Comparison of ENCODE assay signal across 9 cellular contexts in the genomic region with DNA sequence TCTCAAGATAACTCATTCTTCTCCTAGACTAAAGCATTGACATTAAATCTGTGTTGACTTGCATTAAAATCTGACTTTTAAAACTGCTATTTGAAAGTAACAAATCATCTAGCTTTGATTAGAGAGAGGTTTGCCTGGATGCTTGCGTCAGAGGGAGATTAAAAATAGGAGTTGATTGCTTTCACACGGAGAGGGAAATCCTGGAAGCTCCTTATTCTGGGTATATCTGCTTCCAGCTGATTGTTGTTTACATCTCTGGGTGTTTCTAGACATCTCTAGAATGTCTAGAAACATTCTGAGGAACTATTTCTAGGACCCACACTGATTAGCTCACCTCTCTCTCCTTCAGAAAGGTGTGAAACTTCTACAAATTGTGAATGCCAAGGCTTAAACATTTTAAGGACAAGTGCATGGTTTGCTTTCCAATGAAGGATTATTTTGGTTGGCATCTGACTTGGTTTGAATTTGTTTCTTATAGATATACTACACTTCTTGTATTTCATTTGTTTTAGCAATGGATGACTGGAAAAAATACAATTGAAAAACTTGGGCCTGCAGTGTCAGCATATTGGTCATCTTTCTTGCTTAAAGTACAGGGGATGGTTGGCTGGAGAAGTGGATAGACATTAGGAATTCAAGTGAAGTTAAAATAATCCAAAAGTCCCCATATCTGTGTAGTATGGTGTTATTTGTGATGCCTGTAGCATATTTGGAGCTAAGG. TPM values are rescaled to one million over a fixed set of nuclear protein-coding genes. Genes with fewer than 3 reads are reported as not detected.
DNase-seq lines count a peak whose midpoint lies in the region; ATAC-seq, FAIRE-seq and TF ChIP-seq lines count a peak whose summit lies in the region.
"Had no signal": no experiment of that assay in that cellular context is flagged by ENCODE, and none has a peak within 500 bp of the region (broad histone marks: within the 10 kb centered on the region; RNA-seq: fewer than 3 reads in every experiment).

No MANE protein-coding gene starts in this region.

- TF ChIP-seq CTCF in HEK293 (tag by site-specific recombination; IDR thresholded peaks at IDR 0.05), result no peak

- FAIRE-seq in GM19239 (lab: Jason Lieb, UNC), result no peak

- peaks cover 12% of the 10 kb centered on the region; the same call in 1 of the 2 replicates for H3K4me1 ChIP-seq in HEK293 (ENCODE audit: control insufficient read depth, insufficient read depth, low read length)
- peaks cover 7% of the 10 kb centered on the region for H3K4me1 ChIP-seq in right cardiac atrium (ENCODE audit: control insufficient read depth, insufficient read depth, low read length)

- no peaks in the 10 kb centered on the region for H3K9me3 ChIP-seq in HEK293 (ENCODE audit: control insufficient read depth, insufficient read depth, low read depth, low read length)
- H3K9me3 ChIP-seq in right cardiac atrium (ENCODE audit: control insufficient read depth, low read length), result no peaks in the 10 kb centered on the region

- no peaks in the 10 kb centered on the region for H3K27me3 ChIP-seq in right cardiac atrium (ENCODE audit: control insufficient read depth, insufficient read depth)

- no peak for DNase-seq in activated T-helper 2 cell treated with anti-CD3 and anti-CD28 coated beads, Interferon-gamma antibody, Interleukin-2, Interleukin-4, amounts not matched to agents 10 μg/mL and 5 μg/mL and 100 μg/mL, durations not matched to agents 14 hours and 24 hours and 36 hours (ENCODE audit: low spot score)
- DNase-seq in right cardiac atrium, result no peak
- DNase-seq in NCI-H774 (lab: John Stamatoyannopoulos, UW), result no peak
- DNase-seq in GM19239 (ENCODE audit: insufficient read length, low spot score), result no peak

- H3K4me3 Mint-ChIP-seq in activated T-helper 2 cell treated with anti-CD3 and anti-CD28 coated beads, Interferon-gamma antibody, Interleukin-2, Interleukin-4, amounts not matched to agents 10 μg/mL and 5 μg/mL and 100 μg/mL, durations not matched to agents 14 hours and 24 hours and 36 hours (ENCODE audit: low read depth), result peak overlapping the region; percentile 96

- POLR2A ChIA-PET in HEK293 (lab: Yijun Ruan, JAX), result interaction anchor here (0.6 kb wide), 1 partner anchor 257 kb away, joined by 3 read pairs; a partner anchor contains a TSS

- H3K36me3 ChIP-seq in HEK293 (ENCODE audit: control insufficient read depth in 2 of 2, insufficient read depth in 1 of 2, low read length in 2 of 2), result no peaks in the 10 kb centered on the region

- no peak overlapping the region for H3K27ac Mint-ChIP-seq in activated T-helper 2 cell treated with anti-CD3 and anti-CD28 coated beads, Interferon-gamma antibody, Interleukin-2, Interleukin-4, amounts not matched to agents 10 μg/mL and 5 μg/mL and 100 μg/mL, durations not matched to agents 14 hours and 24 hours and 36 hours

- H3K27ac ChIP-seq in HEK293 (ENCODE audit: extremely low read depth, low read depth, low read length) (no peak overlapping the region), right cardiac atrium (ENCODE audit: low read length) (no peak overlapping the region), skin epidermis (peak overlapping the region in 20 of 21 experiments; percentile 12 to 99 (median 96))

- ATAC-seq in right cardiac atrium, result no peak
- ATAC-seq in GM18909 (IDR thresholded peaks at IDR 0.05; ENCODE audit: poor library complexity, unreplicated experiment), result no peak
- ATAC-seq in GM18868 (IDR thresholded peaks at IDR 0.05; ENCODE audit: unreplicated experiment), result no peak

- intact Hi-C loops in activated T-helper 2 cell treated with anti-CD3 and anti-CD28 coated beads, Interferon-gamma antibody, Interleukin-2, Interleukin-4, amounts not matched to agents 10 μg/mL and 5 μg/mL and 100 μg/mL, durations not matched to agents 14 hours and 24 hours and 36 hours (cut with micrococcal nuclease), result loop anchor here (2.0 to 10.0 kb wide), 4 partner anchors 48 to 518 kb away; a partner anchor contains a TSS
- intact Hi-C loops in right cardiac atrium (cut with DNase I), result loop anchor here in 2 of 4 donors (5.0 to 10.0 kb wide), 2 partner anchors 130 to 228 kb away; no protein-coding TSS in a partner anchor

- no peaks in the 10 kb centered on the region for H3K9me3 Mint-ChIP-seq in activated T-helper 2 cell treated with anti-CD3 and anti-CD28 coated beads, Interferon-gamma antibody, Interleukin-2, Interleukin-4, amounts not matched to agents 10 μg/mL and 5 μg/mL and 100 μg/mL, durations not matched to agents 14 hours and 24 hours and 36 hours

- H3K4me3 ChIP-seq in HEK293 (ENCODE audit: low read depth, low read length) (no peak overlapping the region), right cardiac atrium (ENCODE audit: low read length) (peak overlapping the region; percentile 73), skin epidermis (peak overlapping the region; percentile 69 to 94 (median 84))
- H3K4me3 ChIP-seq: lung had no signal

- H3K4me1 Mint-ChIP-seq in activated T-helper 2 cell treated with anti-CD3 and anti-CD28 coated beads, Interferon-gamma antibody, Interleukin-2, Interleukin-4, amounts not matched to agents 10 μg/mL and 5 μg/mL and 100 μg/mL, durations not matched to agents 14 hours and 24 hours and 36 hours (ENCODE audit: low read depth), result peaks cover 47% of the 10 kb centered on the region

- CTCF ChIA-PET in HEK293 (lab: Yijun Ruan, JAX), result interaction anchor here (0.5 to 5.7 kb wide), 5 partner anchors 21 to 249 kb away, joined by 3 to 45 read pairs (median 3); no protein-coding TSS in a partner anchor

- no peaks in the 10 kb centered on the region for H3K27me3 Mint-ChIP-seq in activated T-helper 2 cell treated with anti-CD3 and anti-CD28 coated beads, Interferon-gamma antibody, Interleukin-2, Interleukin-4, amounts not matched to agents 10 μg/mL and 5 μg/mL and 100 μg/mL, durations not matched to agents 14 hours and 24 hours and 36 hours (ENCODE audit: low read depth)

- H3K36me3 Mint-ChIP-seq in activated T-helper 2 cell treated with anti-CD3 and anti-CD28 coated beads, Interferon-gamma antibody, Interleukin-2, Interleukin-4, amounts not matched to agents 10 μg/mL and 5 μg/mL and 100 μg/mL, durations not matched to agents 14 hours and 24 hours and 36 hours (ENCODE audit: low read depth), result peaks cover 10% of the 10 kb centered on the region

- 12% methylated on average over 2 of the region's 2 CpGs for WGBS in right cardiac atrium

TF ChIP-seq in HEK293, 187 proteins besides CTCF, POLR2A, EP300 and RAD21:
- peak; percentile 36; the same call in 1 of the 2 replicates for TF ChIP-seq PRDM1 (tag by site-specific recombination; IDR thresholded peaks at IDR 0.05)
- no peak for TF ChIP-seq ZNF133 (tag by site-specific recombination; IDR thresholded peaks at IDR 0.05)
- TF ChIP-seq, protein P1, sequence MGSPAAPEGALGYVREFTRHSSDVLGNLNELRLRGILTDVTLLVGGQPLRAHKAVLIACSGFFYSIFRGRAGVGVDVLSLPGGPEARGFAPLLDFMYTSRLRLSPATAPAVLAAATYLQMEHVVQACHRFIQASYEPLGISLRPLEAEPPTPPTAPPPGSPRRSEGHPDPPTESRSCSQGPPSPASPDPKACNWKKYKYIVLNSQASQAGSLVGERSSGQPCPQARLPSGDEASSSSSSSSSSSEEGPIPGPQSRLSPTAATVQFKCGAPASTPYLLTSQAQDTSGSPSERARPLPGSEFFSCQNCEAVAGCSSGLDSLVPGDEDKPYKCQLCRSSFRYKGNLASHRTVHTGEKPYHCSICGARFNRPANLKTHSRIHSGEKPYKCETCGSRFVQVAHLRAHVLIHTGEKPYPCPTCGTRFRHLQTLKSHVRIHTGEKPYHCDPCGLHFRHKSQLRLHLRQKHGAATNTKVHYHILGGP (tag by site-specific recombination; IDR thresholded peaks at IDR 0.05), result peak; percentile 85
- TF ChIP-seq ZNF596 (tag by site-specific recombination; IDR thresholded peaks at IDR 0.05), result peak; percentile 49; the same call in 1 of the 2 replicates
- TF ChIP-seq ZNF621 (tag by site-specific recombination; IDR thresholded peaks at IDR 0.05), result no peak
- no peak for TF ChIP-seq YY1 (tag by site-specific recombination; IDR thresholded peaks at IDR 0.05)
- peak; percentile 42; the same call in 1 of the 2 replicates for TF ChIP-seq GFI1B (tag by site-specific recombination; IDR thresholded peaks at IDR 0.05)
- no peak for TF ChIP-seq ZNF221 (tag by site-specific recombination; IDR thresholded peaks at IDR 0.05; ENCODE audit: borderline replicate concordance)
- no peak for TF ChIP-seq ZSCAN23 (tag by site-specific recombination; IDR thresholded peaks at IDR 0.05)

RNA-seq across cellular contexts. Expression of a gene that starts 2.1 kb away (rescaled TPM):
- 27.4 and 29.1 TPM in 2 replicates for total RNA-seq in activated T-helper 2 cell treated with anti-CD3 and anti-CD28 coated beads, Interferon-gamma antibody, Interleukin-2, Interleukin-4, amounts not matched to agents 10 μg/mL and 5 μg/mL and 100 μg/mL, durations not matched to agents 14 hours and 24 hours and 36 hours
- 10 to 100 TPM; 10.7 to 16.8 (median 12.4) TPM for total RNA-seq in right cardiac atrium
- 3.8 TPM for polyA plus RNA-seq in right cardiac atrium

Comparison
In these comparisons a context has a peak if more than half of its experiments do, and no peak if none do; other contexts are left out.
1. H3K27ac ChIP-seq: peak in skin epidermis (20 of 21); none in HEK293 (single experiment) and right cardiac atrium (single experiment).